22 cellular contexts compared by ENCODE assay signal in genomic region chr6:100999034-100999597, GRCh38.
A peak's percentile ranks its signal among the peaks of the same experiment; 100 is the strongest.
DNase-seq lines count a peak whose midpoint lies in the region; ATAC-seq lines count a peak whose summit lies in the region.
"Had no signal": no experiment of that assay in that cellular context is flagged by ENCODE, and none has a peak within 500 bp of the region (broad histone marks: within the 10 kb centered on the region; RNA-seq: fewer than 3 reads in every experiment).

No MANE protein-coding gene starts in this region.

- 0 out of 2 replicates have a peak overlapping the region, but pooled peaks have one; percentile 18 for H3K4me3 ChIP-seq in HUES48 (ENCODE audit: low read depth, low read length)
- H3K4me3 ChIP-seq in iPS-20b (ENCODE audit: low read length) = no peak overlapping the region
- H3K4me3 ChIP-seq: BLaER1 treated with 17β-estradiol and CSF1 and Interleukin-3, amounts not matched to agents 10 nM and 100 nM; Peyer's patch had no signal

- H3K4me1 ChIP-seq in HUES48 (ENCODE audit: control insufficient read depth, insufficient read depth, low read length) (peaks cover 13% of the 10 kb centered on the region), iPS-20b (ENCODE audit: insufficient read depth, low read length) (peaks cover 8% of the 10 kb centered on the region; the same call in 1 of the 2 replicates)
- H3K4me1 ChIP-seq: BLaER1 treated with 17β-estradiol and CSF1 and Interleukin-3, amounts not matched to agents 10 nM and 100 nM; Caco-2; Peyer's patch had no signal

- peak; percentile 24 for DNase-seq in amniotic epithelial cell (ENCODE audit: low read depth)
- DNase-seq in stimulated activated CD4-positive, alpha-beta T cell treated with anti-CD3 and anti-CD28 coated beads, Interleukin-4, amount 100 ng/mL, for 1 hour = no peak
- DNase-seq in COR-L47 (lab: John Stamatoyannopoulos, UW) = no peak
- DNase-seq: AML-193; Caco-2; CD4-positive, alpha-beta T cell; DMS79; H7; KBM-7; MV-4-11; NCI-H1694; NCI-H2029 treated with DMSO at 0.1 percent for 48 hours; NCI-H2227 treated with DMSO at 0.1 percent for 48 hours; NCI-H510A; NCI-H69; Peyer's patch; SHP77 treated with DMSO at 0.1 percent for 48 hours had no signal

- H3K9me3 ChIP-seq in HUES48 (ENCODE audit: control insufficient read depth, insufficient read depth, low read length) (no peaks in the 10 kb centered on the region), iPS-20b (ENCODE audit: insufficient read depth, low read depth, low read length) (no peaks in the 10 kb centered on the region)

- no peak overlapping the region for H3K27ac ChIP-seq in HUES48 (ENCODE audit: low read depth, low read length)
- H3K27ac ChIP-seq in iPS-20b (ENCODE audit: low read length) = peak overlapping the region; percentile 47
- H3K27ac ChIP-seq: BLaER1 treated with 17β-estradiol and CSF1 and Interleukin-3, amounts not matched to agents 10 nM and 100 nM; Peyer's patch had no signal

- no peaks in the 10 kb centered on the region for H3K27me3 ChIP-seq in HUES48 (ENCODE audit: control insufficient read depth, insufficient read depth, low read length)
- no peaks in the 10 kb centered on the region for H3K27me3 ChIP-seq in iPS-20b (ENCODE audit: insufficient read depth, low read length)
- H3K27me3 ChIP-seq: BLaER1 treated with 17β-estradiol and CSF1 and Interleukin-3, amounts not matched to agents 10 nM and 100 nM; Peyer's patch had no signal

- H3K36me3 ChIP-seq in HUES48 (ENCODE audit: control insufficient read depth, insufficient read depth, low read length) = no peaks in the 10 kb centered on the region
- H3K36me3 ChIP-seq in iPS-20b (ENCODE audit: insufficient read depth, low read depth, low read length) = no peaks in the 10 kb centered on the region
- H3K36me3 ChIP-seq: BLaER1 treated with 17β-estradiol and CSF1 and Interleukin-3, amounts not matched to agents 10 nM and 100 nM; Peyer's patch had no signal

- ATAC-seq in GM18907 (IDR thresholded peaks at IDR 0.05; ENCODE audit: unreplicated experiment) = no peak
- no peak for ATAC-seq in HG02678 (IDR thresholded peaks at IDR 0.05; ENCODE audit: unreplicated experiment)

- H3K9ac ChIP-seq in HUES48 (ENCODE audit: low read depth, low read length) (no peak overlapping the region), iPS-20b (ENCODE audit: low read depth, low read length) (no peak overlapping the region)
- H3K9ac ChIP-seq: BLaER1 treated with 17β-estradiol and CSF1 and Interleukin-3, amounts not matched to agents 10 nM and 100 nM had no signal
